8 cellular contexts compared by ENCODE assay signal in genomic region chrX:154457491-154458115, GRCh38. TPM values are rescaled to one million over a fixed set of nuclear protein-coding genes. Genes with fewer than 3 reads are reported as not detected.
DNase-seq lines count a peak whose midpoint lies in the region; ATAC-seq, FAIRE-seq and TF ChIP-seq lines count a peak whose summit lies in the region.

No MANE protein-coding gene starts in this region.

- no peak for TF ChIP-seq CTCF in GM20000 (IDR thresholded peaks at IDR 0.05; ENCODE audit: extremely low read depth, missing control alignments)
- no peak for TF ChIP-seq CTCF in lower lobe of right lung (IDR thresholded peaks at IDR 0.05)

- H3K36me3 Mint-ChIP-seq in T-helper 17 cell (ENCODE audit: low read depth), result no peaks in the 10 kb centered on the region

- H3K9me3 ChIP-seq in T-helper 17 cell (ENCODE audit: control insufficient read depth, low read length, poor library complexity, severe bottlenecking) (no peaks in the 10 kb centered on the region), lower lobe of right lung (no peaks in the 10 kb centered on the region)

- peak overlapping the region; percentile 96 for H3K4me3 Mint-ChIP-seq in T-helper 17 cell

- peaks cover 9% of the 10 kb centered on the region for H3K36me3 ChIP-seq in lower lobe of right lung

- ATAC-seq in T-helper 17 cell (peak; percentile 76), lower lobe of right lung (peak; percentile 75 to 83)

- peak overlapping the region; percentile 87 for H3K27ac Mint-ChIP-seq in T-helper 17 cell

- H3K4me1 ChIP-seq in lower lobe of right lung, result no peaks in the 10 kb centered on the region

- peak overlapping the region; percentile 68 for H3K4me3 ChIP-seq in lower lobe of right lung

- peak; percentile 90 for DNase-seq in COLO668 (lab: John Stamatoyannopoulos, UW; ENCODE audit: unreplicated experiment)
- peak; percentile 91 for DNase-seq in GM20000 (ENCODE audit: low spot score)
- DNase-seq in HTR-8/SVneo (ENCODE audit: insufficient read length, low spot score), result peak; percentile 32
- DNase-seq in T-helper 17 cell, result peak; percentile 51 to 64 (median 62)
- DNase-seq in cerebellum (ENCODE audit: low spot score), result peak; percentile 66
- peak; percentile 60 for DNase-seq in lower lobe of right lung
- peak in 5 of 6 experiments; percentile 36 to 70 (median 51) for DNase-seq in stimulated activated naive CD4-positive, alpha-beta T cell (lab: John Stamatoyannopoulos, UW)
- DNase-seq in GF-D8 (lab: John Stamatoyannopoulos, UW), result no peak

- H3K27me3 Mint-ChIP-seq in T-helper 17 cell, result no peaks in the 10 kb centered on the region

- intact Hi-C loops in lower lobe of right lung (cut with DNase I), result no loop called here

- peak overlapping the region; percentile 56 for H3K27ac ChIP-seq in lower lobe of right lung

- FAIRE-seq in HTR-8/SVneo (lab: Jason Lieb, UNC), result no peak

- H3K27me3 ChIP-seq in lower lobe of right lung (ENCODE audit: low read depth), result no peaks in the 10 kb centered on the region

- H3K4me1 Mint-ChIP-seq in T-helper 17 cell, result peaks cover 15% of the 10 kb centered on the region

RNA-seq across cellular contexts. Expression of gene PLXNA3, which starts 0.5 kb away (rescaled TPM):
- total RNA-seq in T-helper 17 cell (10 to 100 TPM; 66.3 to 78.6 TPM), cerebellum (28.2 TPM), lower lobe of right lung (49.0 TPM)

RNA-seq across cellular contexts. Expression of gene FAM50A, which starts 13.7 kb away (rescaled TPM):
- total RNA-seq in T-helper 17 cell (10 to 100 TPM; 58.1 to 58.6 TPM), cerebellum (14.7 TPM), lower lobe of right lung (77.5 TPM)

RNA-seq across cellular contexts. Expression of gene GDI1, which starts 20.6 kb away (rescaled TPM):
- total RNA-seq in T-helper 17 cell (100 to 1,000 TPM; 189 to 223 TPM), cerebellum (143 TPM), lower lobe of right lung (111 TPM)

RNA-seq across cellular contexts. Expression of gene LAGE3, which starts 21.5 kb away (rescaled TPM):
- total RNA-seq in T-helper 17 cell (1 to 10 TPM; 9.1 to 9.5 TPM), cerebellum (6.4 TPM), lower lobe of right lung (20.4 TPM)

RNA-seq across cellular contexts. Expression of gene UBL4A, which starts 28.8 kb away (rescaled TPM):
- 10 to 100 TPM; 15.2 to 30.6 TPM for total RNA-seq in T-helper 17 cell
- 15.6 TPM for total RNA-seq in cerebellum
- total RNA-seq in lower lobe of right lung, result 34.0 TPM
